Comparison of ENCODE assay signal across 1 cellular context in genomic region chr7:128915271-128915819, GRCh38.
TF ChIP-seq lines count a peak whose summit lies in the region.

No MANE protein-coding gene starts in this region.

TF ChIP-seq in IMR-90, 13 proteins besides CTCF, POLR2A, EP300 and RAD21:
- TF ChIP-seq CEBPB (IDR thresholded peaks at IDR 0.05; ENCODE audit: low read depth, low read length) (peak; percentile 20; the same call in 1 of the 2 replicates), SMC3 (IDR thresholded peaks at IDR 0.05; ENCODE audit: low read depth, low read length) (no peak), MAZ (IDR thresholded peaks at IDR 0.05; ENCODE audit: borderline replicate concordance, low read depth, low read length) (no peak), RFX5 (IDR thresholded peaks at IDR 0.05; ENCODE audit: low read depth, low read length) (no peak)
